Comparison of ENCODE assay signal across 21 cellular contexts in the genomic region with DNA sequence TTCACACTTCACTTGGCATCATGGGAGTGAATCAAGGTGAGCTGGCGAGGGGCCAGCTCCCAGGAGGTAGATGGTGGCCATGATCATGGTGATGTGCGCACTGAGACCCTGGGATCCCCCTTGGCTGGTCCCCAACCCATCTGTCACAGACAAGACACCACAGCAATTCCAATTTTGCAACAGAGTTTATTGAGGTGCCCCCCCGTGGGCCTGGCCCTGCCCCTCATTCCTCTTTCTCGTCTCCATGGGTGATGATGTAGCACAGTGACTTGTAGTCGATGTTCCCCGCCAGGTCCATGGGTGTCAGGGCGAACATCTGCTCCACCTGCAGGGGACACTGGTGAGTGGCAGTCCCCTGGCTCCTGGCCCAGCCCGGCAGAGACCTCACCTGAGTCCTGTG. TPM values are rescaled to one million over a fixed set of nuclear protein-coding genes. Genes with fewer than 3 reads are reported as not detected.
A peak's percentile ranks its signal among the peaks of the same experiment; 100 is the strongest.
DNase-seq lines count a peak whose midpoint lies in the region; ATAC-seq and TF ChIP-seq lines count a peak whose summit lies in the region.
"Had no signal": no experiment of that assay in that cellular context is flagged by ENCODE, and none has a peak within 500 bp of the region (broad histone marks: within the 10 kb centered on the region; RNA-seq: fewer than 3 reads in every experiment).

No MANE protein-coding gene starts in this region.

- DNase-seq in cardiac muscle cell (ENCODE audit: low read depth in 1 of 2, low spot score in 1 of 2) (peak in 1 of 2 donors; percentile 20), heart right ventricle (no peak), NCI-H69 (lab: John Stamatoyannopoulos, UW) (peak; percentile 65), right atrium auricular region (ENCODE audit: low spot score) (no peak), upper lobe of right lung (peak; percentile 58), NCI-H510A (lab: John Stamatoyannopoulos, UW) (no peak), NCI-H2196 treated with DMSO at 0.1 percent for 48 hours (lab: John Stamatoyannopoulos, UW; ENCODE audit: unreplicated experiment) (no peak)
- DNase-seq: BE2C; Caco-2; CD4-positive, CD25-positive, alpha-beta regulatory T cell; GDM1; KG1; NCI-H1105 treated with DMSO at 0.1 percent for 48 hours; NCI-H1694 treated with DMSO at 0.1 percent for 48 hours; NCI-H2107; NCI-H446; NCI-H774; PC-9 had no signal

- intact Hi-C loops in heart right ventricle (cut with DNase I) (loop anchor here in 2 of 10 donors (5.0 to 10.0 kb wide), 2 partner anchors 56 to 59 kb away; no protein-coding TSS in a partner anchor), upper lobe of right lung (cut with DNase I) (no loop called here)

- no peak for ATAC-seq in heart right ventricle
- no peak for ATAC-seq in upper lobe of right lung
- ATAC-seq in HG02610 (IDR thresholded peaks at IDR 0.05; ENCODE audit: unreplicated experiment): no peak

- H3K9me3 ChIP-seq in cardiac muscle cell (ENCODE audit: low read depth) (no peaks in the 10 kb centered on the region), heart right ventricle (no peaks in the 10 kb centered on the region), right atrium auricular region (no peaks in the 10 kb centered on the region), upper lobe of right lung (no peaks in the 10 kb centered on the region)
- H3K9me3 ChIP-seq: BE2C, Caco-2 had no signal

- H3K27me3 ChIP-seq in cardiac muscle cell (no peaks in the 10 kb centered on the region), heart right ventricle (no peaks in the 10 kb centered on the region), right atrium auricular region (no peaks in the 10 kb centered on the region), upper lobe of right lung (no peaks in the 10 kb centered on the region)
- H3K27me3 ChIP-seq: BE2C had no signal

- H3K27ac ChIP-seq in cardiac muscle cell (peak overlapping the region; percentile 100), heart right ventricle (peak overlapping the region in 1 of 10 donors; percentile 41), right atrium auricular region (peak overlapping the region; percentile 84 to 92), upper lobe of right lung (no peak overlapping the region)
- H3K27ac ChIP-seq: PC-9 had no signal

- H3K36me3 ChIP-seq in cardiac muscle cell (peaks cover 12% of the 10 kb centered on the region), heart right ventricle (no peaks in the 10 kb centered on the region), right atrium auricular region (peaks cover 19% of the 10 kb centered on the region), upper lobe of right lung (no peaks in the 10 kb centered on the region)
- H3K36me3 ChIP-seq: BE2C had no signal

- H3K4me1 ChIP-seq in cardiac muscle cell (ENCODE audit: low read depth): peaks cover 54% of the 10 kb centered on the region
- H3K4me1 ChIP-seq in heart right ventricle: peaks cover 0 to 31% (median 5%) of the 10 kb centered on the region in 9 donors
- H3K4me1 ChIP-seq in right atrium auricular region: peaks cover 0 to 24% of the 10 kb centered on the region in 2 donors
- H3K4me1 ChIP-seq in upper lobe of right lung: no peaks in the 10 kb centered on the region
- H3K4me1 ChIP-seq: BE2C had no signal

- H3K4me3 ChIP-seq in cardiac muscle cell (no peak overlapping the region), heart right ventricle (no peak overlapping the region), right atrium auricular region (peak overlapping the region; percentile 58 to 70), upper lobe of right lung (no peak overlapping the region)
- H3K4me3 ChIP-seq: PC-9 had no signal

- TF ChIP-seq CTCF in cardiac muscle cell (IDR thresholded peaks at IDR 0.05; ENCODE audit: low read depth, low read length) (no peak), heart right ventricle (IDR thresholded peaks at IDR 0.05) (no peak), right atrium auricular region (IDR thresholded peaks at IDR 0.05) (no peak), upper lobe of right lung (IDR thresholded peaks at IDR 0.05) (no peak)

- 59 to 70% methylated on average over 8 of the region's 8 CpGs for WGBS in heart right ventricle, 2 donors

RNA-seq across cellular contexts. Expression of a gene that starts 2.4 kb away (rescaled TPM):
- 9,288 and 26,089 TPM in 2 replicates for total RNA-seq in cardiac muscle cell
- 8,361 and 20,231 TPM in 2 replicates for polyA plus RNA-seq in cardiac muscle cell
- 1,000 to 10,000 TPM in 7 of 10 donors, 100 to 1,000 TPM in 3; 146 to 6,323 (median 1,764) TPM for total RNA-seq in heart right ventricle
- polyA plus RNA-seq in heart right ventricle: 1,000 to 10,000 TPM; 1,475 to 2,069 TPM
- over 10,000 TPM; 17,339 to 49,235 TPM for total RNA-seq in right atrium auricular region
- 3.1 TPM for total RNA-seq in upper lobe of right lung
- total RNA-seq: CD4-positive, CD25-positive, alpha-beta regulatory T cell; Daoy; PC-9; SK-MEL-5 had no signal
- polyA plus RNA-seq: CD4-positive, CD25-positive, alpha-beta regulatory T cell had no signal

RNA-seq across cellular contexts. Expression of a gene that starts 15.3 kb away (rescaled TPM):
- total RNA-seq in cardiac muscle cell (123 and 133 TPM in 2 replicates), heart right ventricle (10 to 100 TPM; 64.4 to 92.0 (median 76.8) TPM), right atrium auricular region (10 to 100 TPM; 71.4 to 76.5 TPM), upper lobe of right lung (60.2 TPM)
- polyA plus RNA-seq in cardiac muscle cell (194 and 198 TPM in 2 replicates), heart right ventricle (100 to 1,000 TPM in 1 of 2 donors, 10 to 100 TPM in 1; 89.3 to 150 TPM)

RNA-seq across cellular contexts. Expression of a gene that starts 34.6 kb away (rescaled TPM):
- total RNA-seq in cardiac muscle cell: 60.8 and 94.1 TPM in 2 replicates
- polyA plus RNA-seq in cardiac muscle cell: 96.0 and 107 TPM in 2 replicates
- 10 to 100 TPM; 14.1 to 31.3 (median 21.6) TPM for total RNA-seq in heart right ventricle
- polyA plus RNA-seq in heart right ventricle: 10 to 100 TPM; 18.0 to 33.7 TPM
- total RNA-seq in right atrium auricular region: 100 to 1,000 TPM in 1 of 2 donors, 10 to 100 TPM in 1; 84.4 to 193 TPM
- 272 TPM for total RNA-seq in upper lobe of right lung
- total RNA-seq: Daoy, SK-MEL-5 had no signal

RNA-seq across cellular contexts. Expression of a gene that starts 50.5 kb away (rescaled TPM):
- 19.1 and 46.4 TPM in 2 replicates for total RNA-seq in cardiac muscle cell
- polyA plus RNA-seq in cardiac muscle cell: 26.7 and 62.9 TPM in 2 replicates
- 1 to 10 TPM in 6 of 10 donors, under 1 TPM in 4; 0.50 to 3.3 (median 1.2) TPM for total RNA-seq in heart right ventricle
- polyA plus RNA-seq in heart right ventricle: 1 to 10 TPM; 4.7 to 6.0 TPM
- total RNA-seq in right atrium auricular region: 10 to 100 TPM; 11.1 to 21.0 TPM
- total RNA-seq in upper lobe of right lung: 0.23 TPM
- total RNA-seq: Caco-2; CD4-positive, CD25-positive, alpha-beta regulatory T cell; PC-9; SK-MEL-5 had no signal

RNA-seq across cellular contexts. Expression of a gene that starts 56.4 kb away (rescaled TPM):
- total RNA-seq in cardiac muscle cell (52.5 and 95.9 TPM in 2 replicates), heart right ventricle (10 to 100 TPM; 10.9 to 28.4 (median 13.5) TPM), right atrium auricular region (10 to 100 TPM; 18.5 to 31.3 TPM), upper lobe of right lung (26.8 TPM)
- polyA plus RNA-seq in cardiac muscle cell (25.1 and 26.7 TPM in 2 replicates), heart right ventricle (10 to 100 TPM in 1 of 2 donors, 1 to 10 TPM in 1; 6.7 to 22.8 TPM)

Comparison
In these comparisons a context has a peak if more than half of its experiments do, and no peak if none do; other contexts are left out.
1. H3K4me3 ChIP-seq: peak in right atrium auricular region (2 of 2); none in cardiac muscle cell (single experiment), heart right ventricle (0 of 10) and upper lobe of right lung (single experiment).
2. DNase-seq: peak in NCI-H69 (single experiment) and upper lobe of right lung (single experiment); none in heart right ventricle (0 of 2), right atrium auricular region (single experiment), NCI-H510A (single experiment) and NCI-H2196 treated with DMSO at 0.1 percent for 48 hours (single experiment).
3. RNA of a gene that starts 2.4 kb away (total RNA-seq): 17,339 to 49,235 TPM in right atrium auricular region, 9,288 to 26,089 TPM in cardiac muscle cell and 146 to 6,323 TPM in heart right ventricle; 3.1 TPM in upper lobe of right lung (single experiment); every median in the first group is over 10 times any median in the second.